1 cellular context compared by ENCODE assay signal in genomic region chr19:2250765-2251576, GRCh38.
TF ChIP-seq lines count a peak whose summit lies in the region.

No MANE protein-coding gene starts in this region.

TF ChIP-seq in HepG2, 621 proteins besides CTCF, POLR2A, EP300 and RAD21:
- 0 out of 2 replicates have a peak, but pooled peaks have one; percentile 34 for TF ChIP-seq ZHX1 (CRISPR knock-in tag; IDR thresholded peaks at IDR 0.05; ENCODE audit: low read depth)
- no peak for TF ChIP-seq TBX2 (CRISPR knock-in tag; IDR thresholded peaks at IDR 0.05; ENCODE audit: borderline replicate concordance)
- TF ChIP-seq MATR3 (CRISPR knock-in tag; IDR thresholded peaks at IDR 0.05): no peak
- no peak for TF ChIP-seq ZNF280D (CRISPR knock-in tag; IDR thresholded peaks at IDR 0.05)
- TF ChIP-seq PHF20 (CRISPR knock-in tag; IDR thresholded peaks at IDR 0.05): no peak
- peak; percentile 35; the same call in 1 of the 2 replicates for TF ChIP-seq HOXA3 (CRISPR knock-in tag; IDR thresholded peaks at IDR 0.05)
- no peak for TF ChIP-seq THAP7 (CRISPR knock-in tag; IDR thresholded peaks at IDR 0.05)
- TF ChIP-seq EEA1 (CRISPR knock-in tag; IDR thresholded peaks at IDR 0.05; ENCODE audit: borderline replicate concordance): no peak
- no peak for TF ChIP-seq SMARCE1 (IDR thresholded peaks at IDR 0.05; ENCODE audit: borderline replicate concordance)
- no peak for TF ChIP-seq ZNF431 (CRISPR knock-in tag; IDR thresholded peaks at IDR 0.05; ENCODE audit: borderline replicate concordance, low read depth)
- TF ChIP-seq ZNF687 (CRISPR knock-in tag; IDR thresholded peaks at IDR 0.05): no peak
- no peak for TF ChIP-seq FOXA1 (IDR thresholded peaks at IDR 0.05)
- TF ChIP-seq FOXA1 (CRISPR knock-in tag; IDR thresholded peaks at IDR 0.05): no peak
- TF ChIP-seq MTF2 (CRISPR knock-in tag; IDR thresholded peaks at IDR 0.05; ENCODE audit: borderline replicate concordance): no peak
- no peak for TF ChIP-seq ZBTB7A (CRISPR knock-in tag; IDR thresholded peaks at IDR 0.05)
- no peak for TF ChIP-seq TBL1XR1 (IDR thresholded peaks at IDR 0.05; ENCODE audit: borderline replicate concordance, low read length, partially characterized antibody)
- no peak for TF ChIP-seq SMARCC2 (IDR thresholded peaks at IDR 0.05)
- TF ChIP-seq JUN (CRISPR knock-in tag; IDR thresholded peaks at IDR 0.05): no peak
- TF ChIP-seq ZBTB38 (CRISPR knock-in tag; IDR thresholded peaks at IDR 0.05): peak; percentile 3; the same call in 1 of the 2 replicates
- no peak for TF ChIP-seq ZNF766 (CRISPR knock-in tag; IDR thresholded peaks at IDR 0.05; ENCODE audit: borderline replicate concordance)
- TF ChIP-seq ZNF296 (CRISPR knock-in tag; conservative IDR thresholded peaks at IDR 0.05): no peak
- no peak for TF ChIP-seq HNF1A (IDR thresholded peaks at IDR 0.05; ENCODE audit: low read depth)
- no peak for TF ChIP-seq HNF1A (CRISPR knock-in tag; IDR thresholded peaks at IDR 0.05; ENCODE audit: borderline replicate concordance)
- no peak for TF ChIP-seq ZNF407 (CRISPR knock-in tag; IDR thresholded peaks at IDR 0.05; ENCODE audit: not compliant biosample characterization)
